ENCODE assay signal across 13 cellular contexts in genomic region chr2:54077088-54077900, GRCh38.
"Had no signal": no experiment of that assay in that cellular context is flagged by ENCODE, and none has a peak within 500 bp of the region (broad histone marks: within the 10 kb centered on the region; RNA-seq: fewer than 3 reads in every experiment).

No MANE protein-coding gene starts in this region.

- H3K27ac Mint-ChIP-seq: activated CD8-positive, alpha-beta memory T cell treated with anti-CD3 and anti-CD28 coated beads, Interleukin-2, amount 10 ng/mL, durations not matched to agents 7 days and 5 days; activated naive CD8-positive, alpha-beta T cell treated with anti-CD3 and anti-CD28 coated beads for 36 hours; activated T-cell treated with anti-CD3 and anti-CD28 coated beads, Interleukin-2, amount 50 U/mL, for 24 hours had no signal

- ATAC-seq: activated CD8-positive, alpha-beta memory T cell treated with anti-CD3 and anti-CD28 coated beads, Interleukin-2, amount 10 ng/mL, durations not matched to agents 7 days and 5 days; T-helper 17 cell had no signal

- H3K9me3 ChIP-seq: esophagus squamous epithelium had no signal

- H3K36me3 ChIP-seq: esophagus squamous epithelium had no signal

- H3K27me3 Mint-ChIP-seq: activated CD8-positive, alpha-beta memory T cell treated with anti-CD3 and anti-CD28 coated beads, Interleukin-2, amount 10 ng/mL, durations not matched to agents 7 days and 5 days; activated naive CD8-positive, alpha-beta T cell treated with anti-CD3 and anti-CD28 coated beads for 36 hours; activated T-cell treated with anti-CD3 and anti-CD28 coated beads, Interleukin-2, amount 50 U/mL, for 24 hours; T-helper 17 cell had no signal

- FAIRE-seq: islet of Langerhans had no signal

- DNase-seq: activated CD4-positive, alpha-beta T cell treated with anti-CD3 and anti-CD28 coated beads, Interleukin-2, amount 50 U/mL, for 48 hours; activated CD4-positive, CD25-positive, alpha-beta regulatory T cell treated with anti-CD3 and anti-CD28 coated beads, Interleukin-2, amount 50 U/mL, for 72 hours; activated CD8-positive, alpha-beta memory T cell treated with anti-CD3 and anti-CD28 coated beads, Interleukin-2, amount 10 ng/mL, durations not matched to agents 7 days and 5 days; activated effector memory CD4-positive, alpha-beta T cell treated with anti-CD3 and anti-CD28 coated beads, Interleukin-2, amount 50 U/mL, for 16 hours; activated naive CD8-positive, alpha-beta T cell treated with anti-CD3 and anti-CD28 coated beads for 36 hours; activated T-cell treated with anti-CD3 and anti-CD28 coated beads, Interleukin-2, amount 50 U/mL, for 24 hours; esophagus squamous epithelium; foreskin fibroblast; head of caudate nucleus; T-helper 17 cell had no signal

- H3K4me3 ChIP-seq: esophagus squamous epithelium, skin epidermis had no signal

- H3K4me3 Mint-ChIP-seq: activated CD8-positive, alpha-beta memory T cell treated with anti-CD3 and anti-CD28 coated beads, Interleukin-2, amount 10 ng/mL, durations not matched to agents 7 days and 5 days; activated naive CD8-positive, alpha-beta T cell treated with anti-CD3 and anti-CD28 coated beads for 36 hours; activated T-cell treated with anti-CD3 and anti-CD28 coated beads, Interleukin-2, amount 50 U/mL, for 24 hours; neural crest cell; T-helper 17 cell had no signal

- H3K27ac ChIP-seq: esophagus squamous epithelium, skin epidermis had no signal

- H3K9me3 Mint-ChIP-seq: activated naive CD8-positive, alpha-beta T cell treated with anti-CD3 and anti-CD28 coated beads for 36 hours; activated T-cell treated with anti-CD3 and anti-CD28 coated beads, Interleukin-2, amount 50 U/mL, for 24 hours; neural crest cell had no signal

- H3K27me3 ChIP-seq: esophagus squamous epithelium had no signal

- H3K36me3 Mint-ChIP-seq: activated naive CD8-positive, alpha-beta T cell treated with anti-CD3 and anti-CD28 coated beads for 36 hours had no signal

- H3K4me1 Mint-ChIP-seq: neural crest cell had no signal
